In genomic region chr1:16207318-16208269, GRCh38 we compare ENCODE assay signal across 8 cellular contexts. TPM values are rescaled to one million over a fixed set of nuclear protein-coding genes. Genes with fewer than 3 reads are reported as not detected.
DNase-seq lines count a peak whose midpoint lies in the region; ATAC-seq and TF ChIP-seq lines count a peak whose summit lies in the region.

No MANE protein-coding gene starts in this region.

- H3K27ac ChIP-seq in testis: peak overlapping the region; percentile 71 to 92

- H3K4me3 Mint-ChIP-seq in activated CD4-positive, alpha-beta T cell treated with anti-CD3 and anti-CD28 coated beads for 36 hours: peak overlapping the region; percentile 72

- CTCF ChIA-PET in activated CD4-positive, alpha-beta T cell treated with anti-CD3 and anti-CD28 coated beads for 36 hours (lab: Charles Lee): interaction anchor here (0.6 to 1.5 kb wide), 3 partner anchors 10 to 129 kb away, joined by 3 to 8 read pairs (median 6); no protein-coding TSS in a partner anchor

- H3K27me3 ChIP-seq in testis: no peaks in the 10 kb centered on the region

- DNase-seq in activated CD4-positive, alpha-beta T cell treated with anti-CD3 and anti-CD28 coated beads for 36 hours: peak; percentile 16
- no peak for DNase-seq in activated CD4-positive, alpha-beta T cell treated with anti-CD3 and anti-CD28 coated beads for 1 hour
- DNase-seq in activated CD8-positive, alpha-beta memory T cell treated with anti-CD3 and anti-CD28 coated beads, Interleukin-2, amount 50 U/mL, for 48 hours: peak; percentile 67
- DNase-seq in islet precursor cell (peak; percentile 78), testis (no peak), amniotic stem cell (lab: John Stamatoyannopoulos, UW) (no peak)
- DNase-seq in stimulated activated CD4-positive, alpha-beta T cell treated with anti-CD3 and anti-CD28 coated beads, Interleukin-12 subunit alpha, Interleukin-12 subunit beta, amount 100 ng/mL, for 4 hours: no peak

- H3K36me3 ChIP-seq in testis (ENCODE audit: low read depth, missing control alignments): no peaks in the 10 kb centered on the region

- TF ChIP-seq POLR2A in testis (IDR thresholded peaks at IDR 0.05): no peak

- H3K4me1 ChIP-seq in testis: peaks cover 10% of the 10 kb centered on the region

- TF ChIP-seq CTCF in testis (IDR thresholded peaks at IDR 0.05): no peak

- peaks cover 2% of the 10 kb centered on the region for H3K36me3 Mint-ChIP-seq in activated CD4-positive, alpha-beta T cell treated with anti-CD3 and anti-CD28 coated beads for 36 hours (ENCODE audit: low read depth)

- H3K27ac Mint-ChIP-seq in activated CD4-positive, alpha-beta T cell treated with anti-CD3 and anti-CD28 coated beads for 36 hours: peak overlapping the region; percentile 90

- ATAC-seq in activated CD4-positive, alpha-beta T cell treated with anti-CD3 and anti-CD28 coated beads for 36 hours: no peak
- ATAC-seq in HG03097 (IDR thresholded peaks at IDR 0.05; ENCODE audit: low FRiP score, unreplicated experiment): no peak

- peak overlapping the region; percentile 57 to 65 for H3K4me3 ChIP-seq in testis

- intact Hi-C loops in activated CD4-positive, alpha-beta T cell treated with anti-CD3 and anti-CD28 coated beads for 36 hours (cut with DNase I, micrococcal nuclease): loop anchor here (2.0 to 5.0 kb wide), 2 partner anchors 39 to 290 kb away; no protein-coding TSS in a partner anchor
- intact Hi-C loops in testis (cut with DNase I; ENCODE audit: low total_unique reads): no loop called here

- no peaks in the 10 kb centered on the region for H3K9me3 ChIP-seq in testis

- H3K4me1 Mint-ChIP-seq in activated CD4-positive, alpha-beta T cell treated with anti-CD3 and anti-CD28 coated beads for 36 hours: peaks cover 9% of the 10 kb centered on the region

- 55 to 62% methylated on average over 23 to 51 of the region's 51 CpGs for WGBS in testis, 2 donors

- H3K9me3 Mint-ChIP-seq in activated CD4-positive, alpha-beta T cell treated with anti-CD3 and anti-CD28 coated beads for 36 hours (ENCODE audit: low read depth): no peaks in the 10 kb centered on the region

- H3K27me3 Mint-ChIP-seq in activated CD4-positive, alpha-beta T cell treated with anti-CD3 and anti-CD28 coated beads for 36 hours: no peaks in the 10 kb centered on the region

- POLR2A ChIA-PET in activated CD4-positive, alpha-beta T cell treated with anti-CD3 and anti-CD28 coated beads for 36 hours (lab: Charles Lee): interaction anchor here (0.8 to 1.7 kb wide), 3 partner anchors 9 to 698 kb away, joined by 3 to 14 read pairs (median 5); no protein-coding TSS in a partner anchor

RNA-seq across cellular contexts. Expression of gene ARHGEF19, which starts 4.9 kb away (rescaled TPM):
- total RNA-seq in activated CD4-positive, alpha-beta T cell treated with anti-CD3 and anti-CD28 coated beads for 36 hours: 1 to 10 TPM; 4.9 to 6.5 TPM
- 10 to 100 TPM in 1 of 2 donors, 1 to 10 TPM in 1; 8.5 to 10.1 TPM for total RNA-seq in testis
- 6.0 TPM for polyA plus RNA-seq in testis (ENCODE audit: insufficient read depth, low read depth, low replicate concordance)

RNA-seq across cellular contexts. Expression of gene CPLANE2, which starts 29.4 kb away (rescaled TPM):
- 1 to 10 TPM; 2.4 to 3.7 TPM for total RNA-seq in activated CD4-positive, alpha-beta T cell treated with anti-CD3 and anti-CD28 coated beads for 36 hours
- total RNA-seq in testis: 10 to 100 TPM; 11.1 to 11.8 TPM
- 10.6 TPM for polyA plus RNA-seq in testis (ENCODE audit: insufficient read depth, low read depth, low replicate concordance)

RNA-seq across cellular contexts. Expression of gene EPHA2, which starts 51.7 kb away (rescaled TPM):
- under 1 TPM; 0.19 to 0.21 TPM for total RNA-seq in activated CD4-positive, alpha-beta T cell treated with anti-CD3 and anti-CD28 coated beads for 36 hours
- total RNA-seq in testis: 10 to 100 TPM in 1 of 2 donors, 1 to 10 TPM in 1; 5.7 to 14.1 TPM
- 5.1 TPM for polyA plus RNA-seq in testis (ENCODE audit: insufficient read depth, low read depth, low replicate concordance)

Comparison
In these comparisons a context has a peak if more than half of its experiments do, and no peak if none do; other contexts are left out.
1. DNase-seq: peak in activated CD4-positive, alpha-beta T cell treated with anti-CD3 and anti-CD28 coated beads for 36 hours (single experiment), activated CD8-positive, alpha-beta memory T cell treated with anti-CD3 and anti-CD28 coated beads, Interleukin-2, amount 50 U/mL, for 48 hours (single experiment) and islet precursor cell (single experiment); none in activated CD4-positive, alpha-beta T cell treated with anti-CD3 and anti-CD28 coated beads for 1 hour (single experiment), testis (single experiment), amniotic stem cell (single experiment) and stimulated activated CD4-positive, alpha-beta T cell treated with anti-CD3 and anti-CD28 coated beads, Interleukin-12 subunit alpha, Interleukin-12 subunit beta, amount 100 ng/mL, for 4 hours (single experiment).
2. RNA of gene EPHA2, which starts 51.7 kb away (total RNA-seq): 5.7 to 14.1 TPM in testis; 0.19 to 0.21 TPM in activated CD4-positive, alpha-beta T cell treated with anti-CD3 and anti-CD28 coated beads for 36 hours; every median in the first group is over 4 times any median in the second.